In genomic region chr16:25111403-25112166, GRCh38 we compare ENCODE assay signal across 8 cellular contexts. TPM values are rescaled to one million over a fixed set of nuclear protein-coding genes. Genes with fewer than 3 reads are reported as not detected.
A peak's percentile ranks its signal among the peaks of the same experiment; 100 is the strongest.
DNase-seq lines count a peak whose midpoint lies in the region; ATAC-seq and TF ChIP-seq lines count a peak whose summit lies in the region.

TSS of gene LCMT1 (plus strand) at chr16:25111742. CDS start at chr16:25111884, 142 bp downstream.

- peak; percentile 96 for DNase-seq in GM13976 (ENCODE audit: low spot score)
- peak; percentile 99 for DNase-seq in NCI-H146 treated with DMSO at 0.1 percent for 48 hours (lab: John Stamatoyannopoulos, UW; ENCODE audit: unreplicated experiment)
- peak; percentile 98 for DNase-seq in amniotic epithelial cell (ENCODE audit: low read depth)
- DNase-seq in heart right ventricle: peak; percentile 85 to 96
- peak; percentile 82 to 98 (median 88) for DNase-seq in posterior cingulate gyrus
- DNase-seq in upper lobe of left lung: peak; percentile 93 to 96

- peak in 3 of 4 donors; percentile 25 to 80 (median 63) for TF ChIP-seq POLR2A in upper lobe of left lung (IDR thresholded peaks at IDR 0.05)

- ATAC-seq in HG02870 (IDR thresholded peaks at IDR 0.05; ENCODE audit: unreplicated experiment) (peak; percentile 86), heart right ventricle (peak; percentile 86 to 93 (median 90)), upper lobe of left lung (ENCODE audit: low FRiP score in 2 of 2) (peak; percentile 90 to 97)

- H3K4me3 ChIP-seq in heart right ventricle (peak within 1 kb of the TSS; percentile 64 to 100 (median 94)), upper lobe of left lung (peak within 1 kb of the TSS; percentile 87 to 96 (median 93))

- WGBS in heart right ventricle, 2 donors: 0 to 1% methylated on average over 55 of the region's 55 CpGs
- WGBS in upper lobe of left lung, 2 donors: 1% methylated on average over 40 to 45 of the region's 55 CpGs

- intact Hi-C loops in T-helper 1 cell treated with Interleukin-12 subunit alpha and Interleukin-12 subunit beta and Interleukin-4 antibody, amounts not matched to agents 30 ng/mL and 1 ng/mL, for 36 hours (cut with micrococcal nuclease): loop anchor here (1.0 kb wide), 9 partner anchors 45 to 572 kb away; partner anchors contain the start of genes ARHGAP17 and RBBP6
- intact Hi-C loops in heart right ventricle (cut with DNase I): loop anchor here in 3 of 10 donors (2.0 to 10.0 kb wide), 4 partner anchors 57 to 574 kb away; partner anchors contain the start of gene RBBP6 (in 1 of the 3)
- intact Hi-C loops in posterior cingulate gyrus (cut with DNase I): no loop called here

- H3K36me3 ChIP-seq in heart right ventricle (peaks cover 0 to 22% (median 0%) of the 10 kb centered on the region in 9 donors), upper lobe of left lung (peaks cover 0 to 7% (median 2%) of the 10 kb centered on the region in 4 donors)

- no peak for TF ChIP-seq EP300 in upper lobe of left lung (IDR thresholded peaks at IDR 0.05)

- H3K27me3 ChIP-seq in heart right ventricle (no peaks in the 10 kb centered on the region), upper lobe of left lung (no peaks in the 10 kb centered on the region)

- TF ChIP-seq CTCF in GM13976 (IDR thresholded peaks at IDR 0.05; ENCODE audit: borderline replicate concordance, control extremely low read depth, extremely low read depth, insufficient read depth, missing control alignments) (no peak), heart right ventricle (IDR thresholded peaks at IDR 0.05) (peak in 1 of 9 donors; percentile 27), upper lobe of left lung (IDR thresholded peaks at IDR 0.05) (peak in 2 of 6 experiments; percentile 12 to 14)

- H3K27ac ChIP-seq in heart right ventricle: peak within 1 kb of the TSS; percentile 44 to 94 (median 85)
- H3K27ac ChIP-seq in upper lobe of left lung: peak within 1 kb of the TSS; percentile 66 to 88 (median 86)

- H3K4me1 ChIP-seq in heart right ventricle: peaks cover 4 to 56% (median 41%) of the 10 kb centered on the region in 9 donors
- H3K4me1 ChIP-seq in upper lobe of left lung: peaks cover 29 to 44% (median 33%) of the 10 kb centered on the region in 4 donors

- in situ Hi-C loops in GM13976 (cut with MboI; ENCODE audit: low sequenced_read_pairs, unreplicated experiment): no loop called here

- no peaks in the 10 kb centered on the region for H3K9me3 ChIP-seq in heart right ventricle
- no peaks in the 10 kb centered on the region for H3K9me3 ChIP-seq in upper lobe of left lung

RNA-seq across cellular contexts. Expression of gene LCMT1, which starts in this region (rescaled TPM):
- 36.8 and 40.8 TPM in 2 replicates for total RNA-seq in T-helper 1 cell treated with Interleukin-12 subunit alpha and Interleukin-12 subunit beta and Interleukin-4 antibody, amounts not matched to agents 30 ng/mL and 1 ng/mL, for 36 hours
- 10 to 100 TPM; 38.4 to 49.1 (median 44.2) TPM for total RNA-seq in heart right ventricle
- 10 to 100 TPM; 36.2 to 46.6 TPM for polyA plus RNA-seq in heart right ventricle
- total RNA-seq in upper lobe of left lung: 10 to 100 TPM; 20.8 to 37.8 (median 31.7) TPM

Comparison
In these comparisons a context has a peak if more than half of its experiments do, and no peak if none do; other contexts are left out.
1. Peak in every context shown above with its lines: DNase-seq, ATAC-seq, H3K4me3 ChIP-seq and H3K27ac ChIP-seq.